ENCODE assay signal across 10 cellular contexts in genomic region chr2:43171789-43172188, GRCh38. TPM values are rescaled to one million over a fixed set of nuclear protein-coding genes. Genes with fewer than 3 reads are reported as not detected.
DNase-seq lines count a peak whose midpoint lies in the region; ATAC-seq and TF ChIP-seq lines count a peak whose summit lies in the region.
"Had no signal": no experiment of that assay in that cellular context is flagged by ENCODE, and none has a peak within 500 bp of the region (broad histone marks: within the 10 kb centered on the region; RNA-seq: fewer than 3 reads in every experiment).

No MANE protein-coding gene starts in this region.

- no peak overlapping the region for H3K4me3 Mint-ChIP-seq in activated CD4-positive, alpha-beta T cell treated with anti-CD3 and anti-CD28 coated beads, Interleukin-2, amount 10 ng/mL, durations not matched to agents 7 days and 5 days
- H3K4me3 Mint-ChIP-seq in stimulated activated naive B cell treated with anti-CD40 and anti-IgM and Interleukin-4, amounts not matched to agents 10 μg/mL and 1 μg/mL and 100 μg/mL, for 72 hours, result no peak overlapping the region

- peak overlapping the region in 7 of 8 donors; percentile 40 to 95 (median 88) for H3K27ac ChIP-seq in spleen

- ATAC-seq in stimulated activated naive B cell treated with anti-CD40 and anti-IgM and Interleukin-4, amounts not matched to agents 10 μg/mL and 1 μg/mL and 100 μg/mL, for 72 hours (replicated peaks), result no peak

- H3K4me3 ChIP-seq in spleen, result no peak overlapping the region

- intact Hi-C loops in spleen (cut with DNase I; ENCODE audit: low total_unique reads), result no loop called here

- CTCF ChIA-PET in activated CD4-positive, alpha-beta T cell treated with anti-CD3 and anti-CD28 coated beads, Interleukin-2, amount 10 ng/mL, durations not matched to agents 7 days and 5 days (lab: Charles Lee), result interaction anchor here (0.6 to 4.6 kb wide), 7 partner anchors 9 to 55 kb away, joined by 3 to 42 read pairs (median 5); partner anchors contain the start of gene ZFP36L2

- peaks cover 43 to 98% (median 89%) of the 10 kb centered on the region in 6 donors for H3K4me1 ChIP-seq in spleen

- no peak for TF ChIP-seq CTCF in spleen (IDR thresholded peaks at IDR 0.05 in 8 of 11, conservative IDR thresholded peaks at IDR 0.05 in 3 of 11)

- in situ Hi-C loops in SK-MEL-5 (cut with HindIII; ENCODE audit: low pct_unique_long_range_greater_than_20kb, low sequenced_read_pairs), result no loop called here

- H3K27me3 ChIP-seq in spleen (replicated peaks in 1 of 7), result no peaks in the 10 kb centered on the region

- no peaks in the 10 kb centered on the region for H3K36me3 ChIP-seq in spleen

- H3K27me3 Mint-ChIP-seq in activated CD4-positive, alpha-beta T cell treated with anti-CD3 and anti-CD28 coated beads, Interleukin-2, amount 10 ng/mL, durations not matched to agents 7 days and 5 days, result no peaks in the 10 kb centered on the region
- H3K27me3 Mint-ChIP-seq in stimulated activated naive B cell treated with anti-CD40 and anti-IgM and Interleukin-4, amounts not matched to agents 10 μg/mL and 1 μg/mL and 100 μg/mL, for 72 hours, result no peaks in the 10 kb centered on the region

- H3K27ac Mint-ChIP-seq in activated CD4-positive, alpha-beta T cell treated with anti-CD3 and anti-CD28 coated beads, Interleukin-2, amount 10 ng/mL, durations not matched to agents 7 days and 5 days, result peak overlapping the region; percentile 64
- H3K27ac Mint-ChIP-seq in stimulated activated naive B cell treated with anti-CD40 and anti-IgM and Interleukin-4, amounts not matched to agents 10 μg/mL and 1 μg/mL and 100 μg/mL, for 72 hours, result no peak overlapping the region

- H3K36me3 Mint-ChIP-seq in activated CD4-positive, alpha-beta T cell treated with anti-CD3 and anti-CD28 coated beads, Interleukin-2, amount 10 ng/mL, durations not matched to agents 7 days and 5 days (ENCODE audit: low read depth), result peaks cover 8% of the 10 kb centered on the region
- H3K36me3 Mint-ChIP-seq in stimulated activated naive B cell treated with anti-CD40 and anti-IgM and Interleukin-4, amounts not matched to agents 10 μg/mL and 1 μg/mL and 100 μg/mL, for 72 hours, result peaks cover 7 to 9% of the 10 kb centered on the region in 2 donors

- H3K9me3 ChIP-seq in spleen, result peaks cover 0 to 22% (median 14%) of the 10 kb centered on the region in 8 donors

- POLR2A ChIA-PET in activated CD4-positive, alpha-beta T cell treated with anti-CD3 and anti-CD28 coated beads, Interleukin-2, amount 10 ng/mL, durations not matched to agents 7 days and 5 days (lab: Charles Lee), result no interaction called here

- peaks cover 89% of the 10 kb centered on the region for H3K4me1 Mint-ChIP-seq in activated CD4-positive, alpha-beta T cell treated with anti-CD3 and anti-CD28 coated beads, Interleukin-2, amount 10 ng/mL, durations not matched to agents 7 days and 5 days
- peaks cover 55 to 72% of the 10 kb centered on the region in 2 donors for H3K4me1 Mint-ChIP-seq in stimulated activated naive B cell treated with anti-CD40 and anti-IgM and Interleukin-4, amounts not matched to agents 10 μg/mL and 1 μg/mL and 100 μg/mL, for 72 hours

- no peaks in the 10 kb centered on the region for H3K9me3 Mint-ChIP-seq in activated CD4-positive, alpha-beta T cell treated with anti-CD3 and anti-CD28 coated beads, Interleukin-2, amount 10 ng/mL, durations not matched to agents 7 days and 5 days
- peaks cover 8 to 11% of the 10 kb centered on the region in 2 donors for H3K9me3 Mint-ChIP-seq in stimulated activated naive B cell treated with anti-CD40 and anti-IgM and Interleukin-4, amounts not matched to agents 10 μg/mL and 1 μg/mL and 100 μg/mL, for 72 hours

- DNase-seq in activated CD4-positive, alpha-beta T cell treated with anti-CD3 and anti-CD28 coated beads, Interleukin-2, amount 10 ng/mL, durations not matched to agents 7 days and 5 days, result no peak
- DNase-seq in activated CD4-positive, alpha-beta T cell treated with anti-CD3 and anti-CD28 coated beads for 1 hour, result no peak
- DNase-seq in SK-MEL-5 (ENCODE audit: low read depth, low spot score) (peak; percentile 29), fibroblast of peridontal ligament (ENCODE audit: extremely low read depth) (peak; percentile 65), spleen (no peak)
- no peak for DNase-seq in stimulated activated naive B cell treated with anti-CD40 and anti-IgM and Interleukin-4, amounts not matched to agents 10 μg/mL and 1 μg/mL and 100 μg/mL, for 72 hours
- no peak for DNase-seq in stimulated activated CD4-positive, alpha-beta T cell treated with anti-CD3 and anti-CD28 coated beads, Interleukin-4, amount 100 ng/mL, for 4 hours
- no peak for DNase-seq in effector CD8-positive, alpha-beta T cell (lab: John Stamatoyannopoulos, UW)
- DNase-seq: DMS153, NCI-H2029 had no signal

- no peak for TF ChIP-seq POLR2A in spleen (IDR thresholded peaks at IDR 0.05)

- 58 to 79% (median 68%) methylated on average over 1 of the region's 1 CpG for WGBS in spleen, 5 donors

RNA-seq across cellular contexts. Expression of gene ZFP36L2, which starts 54.6 kb away (rescaled TPM):
- 100 to 1,000 TPM; 210 to 228 TPM for total RNA-seq in activated CD4-positive, alpha-beta T cell treated with anti-CD3 and anti-CD28 coated beads, Interleukin-2, amount 10 ng/mL, durations not matched to agents 7 days and 5 days
- total RNA-seq in SK-MEL-5 (2014; rRNA removed; shearing (Covaris generic)), result 5.2 and 5.7 TPM in 2 replicates
- polyA plus RNA-seq in SK-MEL-5 (2015; cell fraction: cytosol; rRNA removed), result 39.6 and 62.8 TPM in 2 replicates
- 16.3 and 26.1 TPM in 2 replicates for polyA plus RNA-seq in SK-MEL-5 (2015; cell fraction: nucleus; rRNA removed)
- 100 to 1,000 TPM; 118 to 223 (median 131) TPM for total RNA-seq in spleen
- 100 to 1,000 TPM in 1 of 3 donors, 10 to 100 TPM in 2; 72.4 to 115 (median 91.0) TPM for polyA plus RNA-seq in spleen

Comparison
In these comparisons a context has a peak if more than half of its experiments do, and no peak if none do; other contexts are left out.
1. DNase-seq: peak in SK-MEL-5 (single experiment) and fibroblast of peridontal ligament (single experiment); none in activated CD4-positive, alpha-beta T cell treated with anti-CD3 and anti-CD28 coated beads, Interleukin-2, amount 10 ng/mL, durations not matched to agents 7 days and 5 days (single experiment), activated CD4-positive, alpha-beta T cell treated with anti-CD3 and anti-CD28 coated beads for 1 hour (single experiment), spleen (single experiment), stimulated activated naive B cell treated with anti-CD40 and anti-IgM and Interleukin-4, amounts not matched to agents 10 μg/mL and 1 μg/mL and 100 μg/mL, for 72 hours (single experiment), stimulated activated CD4-positive, alpha-beta T cell treated with anti-CD3 and anti-CD28 coated beads, Interleukin-4, amount 100 ng/mL, for 4 hours (0 of 2) and effector CD8-positive, alpha-beta T cell (single experiment).
2. RNA of gene ZFP36L2, which starts 54.6 kb away (total RNA-seq): 210 to 228 TPM in activated CD4-positive, alpha-beta T cell treated with anti-CD3 and anti-CD28 coated beads, Interleukin-2, amount 10 ng/mL, durations not matched to agents 7 days and 5 days and 118 to 223 TPM in spleen; 5.2 to 5.7 TPM in SK-MEL-5; every median in the first group is over 10 times any median in the second.